ENCODE assay signal across 8 cellular contexts in genomic region chr14:103628221-103628683, GRCh38. TPM values are rescaled to one million over a fixed set of nuclear protein-coding genes. Genes with fewer than 3 reads are reported as not detected.
DNase-seq lines count a peak whose midpoint lies in the region; ATAC-seq, FAIRE-seq and TF ChIP-seq lines count a peak whose summit lies in the region.

No MANE protein-coding gene starts in this region.

- no peak for FAIRE-seq in HTR-8/SVneo (lab: Jason Lieb, UNC)

- TF ChIP-seq CTCF in fibroblast of pulmonary artery (IDR thresholded peaks at IDR 0.05; ENCODE audit: low read length, missing control alignments) (no peak), vagina (IDR thresholded peaks at IDR 0.05) (no peak)

- peaks cover 47% of the 10 kb centered on the region for H3K4me1 Mint-ChIP-seq in activated CD4-positive, alpha-beta memory T cell treated with anti-CD3 and anti-CD28 coated beads, Interleukin-2, amount 10 ng/mL, durations not matched to agents 7 days and 5 days
- peaks cover 30 to 57% (median 52%) of the 10 kb centered on the region in 3 donors for H3K4me1 Mint-ChIP-seq in naive B cell

- ATAC-seq in naive B cell (ENCODE audit: low read depth in 2 of 2) (no peak), GM21447 (IDR thresholded peaks at IDR 0.05; ENCODE audit: unreplicated experiment) (no peak), HG02885 (IDR thresholded peaks at IDR 0.05; ENCODE audit: poor library complexity, unreplicated experiment) (no peak)

- peaks cover 69% of the 10 kb centered on the region for H3K4me1 ChIP-seq in vagina

- no peaks in the 10 kb centered on the region for H3K27me3 ChIP-seq in vagina

- no peaks in the 10 kb centered on the region for H3K27me3 Mint-ChIP-seq in activated CD4-positive, alpha-beta memory T cell treated with anti-CD3 and anti-CD28 coated beads, Interleukin-2, amount 10 ng/mL, durations not matched to agents 7 days and 5 days
- H3K27me3 Mint-ChIP-seq in naive B cell, result no peaks in the 10 kb centered on the region

- peak overlapping the region; percentile 99 for H3K27ac ChIP-seq in vagina

- H3K27ac Mint-ChIP-seq in activated CD4-positive, alpha-beta memory T cell treated with anti-CD3 and anti-CD28 coated beads, Interleukin-2, amount 10 ng/mL, durations not matched to agents 7 days and 5 days, result peak overlapping the region; percentile 71
- peak overlapping the region; percentile 39 to 99 (median 94) for H3K27ac Mint-ChIP-seq in naive B cell

- POLR2A ChIA-PET in activated CD4-positive, alpha-beta memory T cell treated with anti-CD3 and anti-CD28 coated beads, Interleukin-2, amount 10 ng/mL, durations not matched to agents 7 days and 5 days (lab: Charles Lee), result interaction anchor here (0.7 to 4.3 kb wide), 11 partner anchors 10 to 1124 kb away, joined by 3 to 26 read pairs (median 4); partner anchors contain the start of genes BAG5, SIVA1, XRCC3 and ZFYVE21

- DNase-seq in EL (peak; percentile 83), HTR-8/SVneo (ENCODE audit: insufficient read length, low spot score) (peak; percentile 60), fibroblast of pulmonary artery (ENCODE audit: low read depth) (peak; percentile 71), naive B cell (peak; percentile 7), vagina (ENCODE audit: extremely low spot score in 2 of 2) (no peak)
- no peak for DNase-seq in activated CD4-positive, alpha-beta memory T cell treated with anti-CD3 and anti-CD28 coated beads, Interleukin-2, amount 10 ng/mL, durations not matched to agents 7 days and 5 days

- CTCF ChIA-PET in activated CD4-positive, alpha-beta memory T cell treated with anti-CD3 and anti-CD28 coated beads, Interleukin-2, amount 10 ng/mL, durations not matched to agents 7 days and 5 days (lab: Charles Lee), result interaction anchor here (2.0 kb wide), 1 partner anchor 21 kb away, joined by 4 read pairs; no protein-coding TSS in a partner anchor

- H3K36me3 Mint-ChIP-seq in activated CD4-positive, alpha-beta memory T cell treated with anti-CD3 and anti-CD28 coated beads, Interleukin-2, amount 10 ng/mL, durations not matched to agents 7 days and 5 days (ENCODE audit: low read depth), result peaks cover 8% of the 10 kb centered on the region
- H3K36me3 Mint-ChIP-seq in naive B cell, result no peaks in the 10 kb centered on the region

- peak overlapping the region; percentile 72 for H3K4me3 Mint-ChIP-seq in activated CD4-positive, alpha-beta memory T cell treated with anti-CD3 and anti-CD28 coated beads, Interleukin-2, amount 10 ng/mL, durations not matched to agents 7 days and 5 days
- peak overlapping the region; percentile 79 to 96 (median 90) for H3K4me3 Mint-ChIP-seq in naive B cell

- H3K9me3 Mint-ChIP-seq in activated CD4-positive, alpha-beta memory T cell treated with anti-CD3 and anti-CD28 coated beads, Interleukin-2, amount 10 ng/mL, durations not matched to agents 7 days and 5 days, result no peaks in the 10 kb centered on the region
- H3K9me3 Mint-ChIP-seq in naive B cell, result no peaks in the 10 kb centered on the region

- H3K4me3 ChIP-seq in fibroblast of pulmonary artery (replicated peaks; ENCODE audit: low read depth, low read length) (peak overlapping the region; percentile 67), vagina (peak overlapping the region; percentile 96 to 97)

- peak in 1 of 2 donors; percentile 40 for TF ChIP-seq POLR2A in vagina (IDR thresholded peaks at IDR 0.05)

- intact Hi-C loops in vagina (cut with DNase I), result loop anchor here (10.0 kb wide), 1 partner anchor 53 kb away; no protein-coding TSS in a partner anchor

- no peaks in the 10 kb centered on the region for H3K36me3 ChIP-seq in vagina

- no peaks in the 10 kb centered on the region for H3K9me3 ChIP-seq in vagina

RNA-seq across cellular contexts. Expression of gene KLC1, which starts 0.8 kb away (rescaled TPM):
- total RNA-seq in activated CD4-positive, alpha-beta memory T cell treated with anti-CD3 and anti-CD28 coated beads, Interleukin-2, amount 10 ng/mL, durations not matched to agents 7 days and 5 days, result 100 to 1,000 TPM; 152 to 160 TPM
- polyA plus RNA-seq in naive B cell (ENCODE audit: low read depth in 6 of 6), result 10 to 100 TPM; 25.9 to 90.4 (median 56.2) TPM
- total RNA-seq in vagina, result 322 TPM

Comparison
In these comparisons a context has a peak if more than half of its experiments do, and no peak if none do; other contexts are left out.
1. DNase-seq: peak in EL (single experiment), HTR-8/SVneo (single experiment), fibroblast of pulmonary artery (single experiment) and naive B cell (single experiment); none in activated CD4-positive, alpha-beta memory T cell treated with anti-CD3 and anti-CD28 coated beads, Interleukin-2, amount 10 ng/mL, durations not matched to agents 7 days and 5 days (single experiment) and vagina (0 of 2).